29 cellular contexts compared by ENCODE assay signal in the genomic region with DNA sequence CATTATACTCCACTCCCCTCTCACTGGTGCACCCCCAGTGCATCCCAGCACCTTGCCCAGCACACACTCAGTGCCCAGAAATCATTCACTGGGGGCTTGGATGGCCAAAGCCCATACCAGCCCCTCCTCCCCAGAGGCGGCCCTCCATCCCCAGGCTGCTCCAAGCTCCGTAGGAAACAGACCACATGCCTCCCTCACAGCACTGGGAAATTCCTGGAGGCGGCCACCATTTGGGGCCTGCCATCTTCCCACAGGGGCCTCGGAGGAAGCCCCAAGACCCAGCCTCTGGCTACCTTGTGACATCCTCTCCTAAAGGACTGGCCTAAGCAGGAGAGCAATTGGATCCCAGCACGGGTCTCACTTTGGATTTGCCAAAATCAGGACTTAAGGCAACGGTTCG. TPM values are rescaled to one million over a fixed set of nuclear protein-coding genes. Genes with fewer than 3 reads are reported as not detected.
"Had no signal": no experiment of that assay in that cellular context is flagged by ENCODE, and none has a peak within 500 bp of the region (broad histone marks: within the 10 kb centered on the region; RNA-seq: fewer than 3 reads in every experiment).

No MANE protein-coding gene starts in this region.

- DNase-seq: activated CD4-positive, alpha-beta memory T cell treated with anti-CD3 and anti-CD28 coated beads, Interleukin-2, amount 10 ng/mL, durations not matched to agents 7 days and 5 days; activated CD4-positive, alpha-beta T cell treated with anti-CD3 and anti-CD28 coated beads for 1 hour; activated CD4-positive, alpha-beta T cell treated with anti-CD3 and anti-CD28 coated beads for 4 hours; activated CD4-positive, alpha-beta T cell treated with anti-CD3 and anti-CD28 coated beads, Interleukin-2, amount 10 ng/mL, durations not matched to agents 7 days and 5 days; activated CD4-positive, alpha-beta T cell treated with anti-CD3 and anti-CD28 coated beads, Interleukin-2, amount 50 U/mL, for 4 hours; activated CD8-positive, alpha-beta memory T cell treated with anti-CD3 and anti-CD28 coated beads, Interleukin-2, amount 50 U/mL, for 48 hours; activated gamma-delta T cell; activated naive CD4-positive, alpha-beta T cell; activated naive CD4-positive, alpha-beta T cell treated with anti-CD3 and anti-CD28 coated beads, Interleukin-2, amount 10 ng/mL, durations not matched to agents 7 days and 5 days; activated naive CD8-positive, alpha-beta T cell treated with anti-CD3 and anti-CD28 coated beads, Interleukin-2, amount 10 ng/mL, durations not matched to agents 7 days and 5 days; activated T-cell treated with anti-CD3 and anti-CD28 coated beads for 4 hours; activated T-cell treated with anti-CD3 and anti-CD28 coated beads, Interleukin-2, amount 50 U/mL, for 24 hours; activated T-cell treated with anti-CD3 and anti-CD28 coated beads, Interleukin-2, amount 50 U/mL, for 72 hours; effector memory CD8-positive, alpha-beta T cell; erythroblast; foreskin keratinocyte; gastrocnemius medialis; glutamatergic neuron; T-helper 2 cell had no signal

- H3K4me3 ChIP-seq: ascending aorta, breast epithelium, cardiac muscle cell, coronary artery, dorsolateral prefrontal cortex, esophagus muscularis mucosa, gastrocnemius medialis had no signal

- H3K27ac ChIP-seq: ascending aorta, breast epithelium, cardiac muscle cell, coronary artery, dorsolateral prefrontal cortex, esophagus muscularis mucosa, foreskin keratinocyte, gastrocnemius medialis had no signal

- H3K9me3 ChIP-seq: ascending aorta, breast epithelium, esophagus muscularis mucosa, gastrocnemius medialis had no signal

- H3K27me3 ChIP-seq: ascending aorta, breast epithelium, cardiac muscle cell, dorsolateral prefrontal cortex, esophagus muscularis mucosa, gastrocnemius medialis had no signal

- H3K36me3 ChIP-seq: ascending aorta, breast epithelium, cardiac muscle cell, esophagus muscularis mucosa, gastrocnemius medialis had no signal

- H3K4me1 ChIP-seq: foreskin keratinocyte had no signal

- ATAC-seq: activated naive CD4-positive, alpha-beta T cell treated with anti-CD3 and anti-CD28 coated beads, Interleukin-2, amount 50 U/mL, for 72 hours; activated T-cell treated with anti-CD3 and anti-CD28 coated beads, Interleukin-2, amount 50 U/mL, for 72 hours; effector memory CD8-positive, alpha-beta T cell; foreskin keratinocyte; gastrocnemius medialis; WTC11 had no signal

RNA-seq across cellular contexts. Expression of a gene that starts 49.7 kb away (rescaled TPM):
- total RNA-seq: activated CD4-positive, alpha-beta memory T cell treated with anti-CD3 and anti-CD28 coated beads, Interleukin-2, amount 10 ng/mL, durations not matched to agents 7 days and 5 days; activated CD4-positive, alpha-beta T cell treated with anti-CD3 and anti-CD28 coated beads, Interleukin-2, amount 10 ng/mL, durations not matched to agents 7 days and 5 days; activated naive CD4-positive, alpha-beta T cell treated with anti-CD3 and anti-CD28 coated beads, Interleukin-2, amount 50 U/mL, for 72 hours; activated naive CD8-positive, alpha-beta T cell treated with anti-CD3 and anti-CD28 coated beads, Interleukin-2, amount 10 ng/mL, durations not matched to agents 7 days and 5 days; activated T-cell treated with anti-CD3 and anti-CD28 coated beads, Interleukin-2, amount 50 U/mL, for 72 hours; ascending aorta; breast epithelium; cardiac muscle cell; cerebellum; esophagus muscularis mucosa; foreskin keratinocyte; gastrocnemius medialis; T-helper 1 cell treated with Interleukin-12 subunit alpha and Interleukin-12 subunit beta and Interleukin-4 antibody, amounts not matched to agents 30 ng/mL and 1 ng/mL, for 36 hours; WTC11 had no signal
- polyA plus RNA-seq: cardiac muscle cell, foreskin keratinocyte had no signal
